In the genomic region with DNA sequence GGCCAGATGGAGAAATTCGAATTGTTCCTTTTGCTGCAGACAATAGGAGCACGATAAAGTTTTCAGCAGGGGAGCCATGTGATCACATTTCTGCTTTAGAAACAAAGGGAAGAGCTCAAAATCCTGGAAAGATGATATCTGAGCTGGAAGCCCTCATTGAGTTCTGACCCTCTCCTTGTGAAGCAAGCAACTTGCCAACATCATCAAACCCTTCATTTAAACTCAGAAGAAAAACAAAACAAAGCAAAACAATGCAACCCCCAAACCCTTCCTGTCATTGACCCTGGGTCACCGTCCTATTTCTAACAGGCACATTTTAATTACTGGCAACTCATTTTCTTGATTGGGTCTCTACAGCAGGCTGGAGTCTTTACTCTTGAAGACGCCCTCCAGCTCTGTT, we compare ENCODE assay signal across 26 cellular contexts.
DNase-seq lines count a peak whose midpoint lies in the region; ATAC-seq and TF ChIP-seq lines count a peak whose summit lies in the region.
"Had no signal": no experiment of that assay in that cellular context is flagged by ENCODE, and none has a peak within 500 bp of the region (broad histone marks: within the 10 kb centered on the region; RNA-seq: fewer than 3 reads in every experiment).

No MANE protein-coding gene starts in this region.

- no peaks in the 10 kb centered on the region for H3K79me2 ChIP-seq in parathyroid adenoma

- peak overlapping the region in 7 of 8 donors; percentile 5 to 87 (median 36) for H3K4me3 Mint-ChIP-seq in CD4-positive, alpha-beta memory T cell
- H3K4me3 Mint-ChIP-seq in T-helper 17 cell = peak overlapping the region; percentile 86
- H3K4me3 Mint-ChIP-seq: H9 had no signal

- TF ChIP-seq CTCF in gastroesophageal sphincter (IDR thresholded peaks at IDR 0.05) (no peak), parathyroid adenoma (IDR thresholded peaks at IDR 0.05) (no peak)

- H3K4me1 ChIP-seq in CD4-positive, alpha-beta memory T cell (ENCODE audit: insufficient read depth, low read length) = peaks cover 15% of the 10 kb centered on the region
- H3K4me1 ChIP-seq in gastroesophageal sphincter = peaks cover 0 to 32% (median 5%) of the 10 kb centered on the region in 3 donors
- no peaks in the 10 kb centered on the region for H3K4me1 ChIP-seq in parathyroid adenoma
- H3K4me1 ChIP-seq: foreskin keratinocyte had no signal

- 59 to 84% methylated on average over 3 to 4 of the region's 4 CpGs for WGBS in gastroesophageal sphincter (ENCODE audit: low coverage in 1 of 2), 2 donors

- H3K27me3 ChIP-seq in CD4-positive, alpha-beta memory T cell (ENCODE audit: insufficient read depth, low read length) = no peaks in the 10 kb centered on the region
- H3K27me3 ChIP-seq in gastroesophageal sphincter (no peaks in the 10 kb centered on the region), parathyroid adenoma (ENCODE audit: control insufficient read depth, insufficient read depth, low read length) (no peaks in the 10 kb centered on the region)
- H3K27me3 ChIP-seq: ascending aorta, foreskin keratinocyte, vagina had no signal

- peak overlapping the region in 5 of 7 donors; percentile 74 to 90 (median 83) for H3K27ac Mint-ChIP-seq in CD4-positive, alpha-beta memory T cell
- H3K27ac Mint-ChIP-seq in T-helper 17 cell = peak overlapping the region; percentile 8
- no peak overlapping the region for H3K27ac Mint-ChIP-seq in activated naive CD4-positive, alpha-beta T cell treated with anti-CD3 and anti-CD28 coated beads, Interleukin-2, amount 50 U/mL, for 72 hours
- H3K27ac Mint-ChIP-seq: CD14-positive monocyte, H9 had no signal

- CTCF ChIA-PET in CD4-positive, alpha-beta memory T cell (lab: Charles Lee; ENCODE audit: partially characterized antibody) = interaction anchor here (0.8 kb wide), 1 partner anchor 40 kb away, joined by 3 read pairs; no protein-coding TSS in a partner anchor

- H2AFZ ChIP-seq in parathyroid adenoma = no peak overlapping the region

- H3K27me3 Mint-ChIP-seq in CD4-positive, alpha-beta memory T cell = no peaks in the 10 kb centered on the region
- H3K27me3 Mint-ChIP-seq in T-helper 17 cell = no peaks in the 10 kb centered on the region

- TF ChIP-seq EP300 in gastroesophageal sphincter (IDR thresholded peaks at IDR 0.05) = no peak

- POLR2A ChIA-PET in CD4-positive, alpha-beta memory T cell (lab: Charles Lee; ENCODE audit: partially characterized antibody) = interaction anchor here (0.8 to 1.7 kb wide), 3 partner anchors 11 to 157 kb away, joined by 3 to 5 read pairs (median 3); no protein-coding TSS in a partner anchor

- peaks cover 18 to 35% (median 23%) of the 10 kb centered on the region in 4 donors for H3K4me1 Mint-ChIP-seq in CD4-positive, alpha-beta memory T cell
- H3K4me1 Mint-ChIP-seq in T-helper 17 cell = peaks cover 19% of the 10 kb centered on the region

- no peak overlapping the region for H3K27ac ChIP-seq in CD4-positive, alpha-beta memory T cell (ENCODE audit: low read depth, low read length)
- H3K27ac ChIP-seq in gastroesophageal sphincter = peak overlapping the region in 3 of 4 donors; percentile 25 to 47 (median 40)
- peak overlapping the region; percentile 31 for H3K27ac ChIP-seq in parathyroid adenoma
- H3K27ac ChIP-seq: epithelial cell of prostate, foreskin keratinocyte, HL-60, neutrophil had no signal

- no peak for DNase-seq in CD4-positive, alpha-beta memory T cell
- no peak for DNase-seq in T-helper 17 cell
- no peak for DNase-seq in activated naive CD4-positive, alpha-beta T cell treated with anti-CD3 and anti-CD28 coated beads, Interleukin-2, amount 50 U/mL, for 72 hours (ENCODE audit: low spot score in 2 of 2)
- DNase-seq in T1000 (lab: John Stamatoyannopoulos, UW) = no peak
- no peak for DNase-seq in Ammon's horn (ENCODE audit: low spot score)
- DNase-seq: dorsolateral prefrontal cortex, foreskin keratinocyte, H9, hypothalamus, lower lobe of right lung, NCI-H1092 treated with DMSO at 0.1 percent for 48 hours, NCI-H1930, NCI-H2227 treated with DMSO at 0.1 percent for 48 hours, NCI-H748 treated with DMSO at 0.1 percent for 48 hours, psoas muscle, substantia nigra had no signal

- H3K4me2 ChIP-seq in parathyroid adenoma (ENCODE audit: low read length) = no peak overlapping the region
- H3K4me2 ChIP-seq: smooth muscle cell had no signal

- no peak overlapping the region for H3K4me3 ChIP-seq in CD4-positive, alpha-beta memory T cell (ENCODE audit: low read length in 2 of 2)
- no peak overlapping the region for H3K4me3 ChIP-seq in gastroesophageal sphincter
- H3K4me3 ChIP-seq in parathyroid adenoma (ENCODE audit: low read depth, low read length) = no peak overlapping the region
- H3K4me3 ChIP-seq: ascending aorta, dorsolateral prefrontal cortex, lower lobe of right lung, psoas muscle, smooth muscle cell, vagina had no signal

- no peaks in the 10 kb centered on the region for H3K9me3 ChIP-seq in CD4-positive, alpha-beta memory T cell (ENCODE audit: control insufficient read depth in 1 of 2, low read length in 2 of 2)
- H3K9me3 ChIP-seq in T-helper 17 cell (ENCODE audit: control insufficient read depth, low read length, poor library complexity, severe bottlenecking) (no peaks in the 10 kb centered on the region), gastroesophageal sphincter (no peaks in the 10 kb centered on the region), parathyroid adenoma (ENCODE audit: control insufficient read depth, low read length) (no peaks in the 10 kb centered on the region)
- H3K9me3 ChIP-seq: ascending aorta, lower lobe of right lung, neutrophil, psoas muscle, vagina had no signal

- ATAC-seq in T-helper 17 cell (no peak), gastroesophageal sphincter (no peak)
- no peak for ATAC-seq in activated naive CD4-positive, alpha-beta T cell treated with anti-CD3 and anti-CD28 coated beads, Interleukin-2, amount 50 U/mL, for 72 hours
- ATAC-seq: foreskin keratinocyte had no signal

- no peaks in the 10 kb centered on the region for H3K9me3 Mint-ChIP-seq in CD4-positive, alpha-beta memory T cell
- H3K9me3 Mint-ChIP-seq in activated naive CD4-positive, alpha-beta T cell treated with anti-CD3 and anti-CD28 coated beads, Interleukin-2, amount 50 U/mL, for 72 hours = peaks cover 0 to 14% of the 10 kb centered on the region in 2 donors
- H3K9me3 Mint-ChIP-seq: activated naive CD4-positive, alpha-beta T cell treated with anti-CD3 and anti-CD28 coated beads for 36 hours; H9 had no signal

- H3K9ac ChIP-seq in parathyroid adenoma = no peak overlapping the region

- H3K36me3 ChIP-seq in CD4-positive, alpha-beta memory T cell (ENCODE audit: insufficient read depth, low read length) = no peaks in the 10 kb centered on the region
- H3K36me3 ChIP-seq in gastroesophageal sphincter = no peaks in the 10 kb centered on the region
- no peaks in the 10 kb centered on the region for H3K36me3 ChIP-seq in parathyroid adenoma (ENCODE audit: control insufficient read depth, insufficient read depth, low read length)
- H3K36me3 ChIP-seq: ascending aorta, lower lobe of right lung, neutrophil, vagina had no signal

- intact Hi-C loops in CD4-positive, alpha-beta memory T cell (cut with micrococcal nuclease) = no loop called here

- H3K36me3 Mint-ChIP-seq in CD4-positive, alpha-beta memory T cell = no peaks in the 10 kb centered on the region
- H3K36me3 Mint-ChIP-seq in T-helper 17 cell (ENCODE audit: low read depth) = peaks cover 2% of the 10 kb centered on the region
- no peaks in the 10 kb centered on the region for H3K36me3 Mint-ChIP-seq in activated naive CD4-positive, alpha-beta T cell treated with anti-CD3 and anti-CD28 coated beads, Interleukin-2, amount 50 U/mL, for 72 hours
- H3K36me3 Mint-ChIP-seq: CD14-positive monocyte had no signal

- TF ChIP-seq POLR2A in gastroesophageal sphincter (IDR thresholded peaks at IDR 0.05) = no peak

Comparison
In these comparisons a context has a peak if more than half of its experiments do, and no peak if none do; other contexts are left out.
1. H3K27ac Mint-ChIP-seq: peak in CD4-positive, alpha-beta memory T cell (5 of 7) and T-helper 17 cell (single experiment); none in activated naive CD4-positive, alpha-beta T cell treated with anti-CD3 and anti-CD28 coated beads, Interleukin-2, amount 50 U/mL, for 72 hours (0 of 2).